Comparison of ENCODE assay signal across 33 cellular contexts in genomic region chr6:139426795-139427194, GRCh38.
"Had no signal": no experiment of that assay in that cellular context is flagged by ENCODE, and none has a peak within 500 bp of the region (broad histone marks: within the 10 kb centered on the region; RNA-seq: fewer than 3 reads in every experiment).

No MANE protein-coding gene starts in this region.

- H3K4me3 ChIP-seq: SJSA1 had no signal

- DNase-seq: activated CD4-positive, alpha-beta memory T cell treated with anti-CD3 and anti-CD28 coated beads, Interleukin-2, amount 10 ng/mL, durations not matched to agents 7 days and 5 days; activated CD4-positive, alpha-beta T cell treated with anti-CD3 and anti-CD28 coated beads for 1 hour; activated CD4-positive, alpha-beta T cell treated with anti-CD3 and anti-CD28 coated beads for 48 hours; activated CD4-positive, CD25-positive, alpha-beta regulatory T cell; activated CD8-positive, alpha-beta memory T cell treated with anti-CD3 and anti-CD28 coated beads for 24 hours; activated CD8-positive, alpha-beta memory T cell treated with anti-CD3 and anti-CD28 coated beads, Interleukin-2, amount 10 ng/mL, durations not matched to agents 7 days and 5 days; activated CD8-positive, alpha-beta memory T cell treated with anti-CD3 and anti-CD28 coated beads, Interleukin-2, amount 50 U/mL, for 48 hours; activated effector memory CD4-positive, alpha-beta T cell treated with Interleukin-2 at 50 U/mL for 16 hours; activated naive CD4-positive, alpha-beta T cell treated with anti-CD3 and anti-CD28 coated beads, Interleukin-2, amount 10 ng/mL, durations not matched to agents 7 days and 5 days; activated naive CD8-positive, alpha-beta T cell treated with anti-CD3 and anti-CD28 coated beads, Interleukin-2, amount 50 U/mL, for 24 hours; activated T-cell treated with anti-CD3 and anti-CD28 coated beads, Interleukin-2, amount 50 U/mL, for 48 hours; anterior cingulate cortex; caudate nucleus; KG1; MM.1S; MV-4-11; NCI-H1092; NCI-H146; NCI-H187; NCI-H2029 treated with DMSO at 0.1 percent for 48 hours; NCI-H226; NCI-H446 treated with DMSO at 0.1 percent for 48 hours; NCI-H524; NCI-H69; NCI-H82; RPMI8226; SHP77 treated with DMSO at 0.1 percent for 48 hours; SW 1271; T1000; WERI-Rb-1 had no signal

- ATAC-seq: activated CD8-positive, alpha-beta memory T cell treated with anti-CD3 and anti-CD28 coated beads, Interleukin-2, amount 10 ng/mL, durations not matched to agents 7 days and 5 days; activated naive CD8-positive, alpha-beta T cell treated with anti-CD3 and anti-CD28 coated beads, Interleukin-2, amount 50 U/mL, for 24 hours; Panc1 had no signal

- H3K27ac ChIP-seq: SJSA1, WERI-Rb-1 had no signal

- H3K4me1 ChIP-seq: SJSA1 had no signal

- H3K36me3 ChIP-seq: SJSA1, WERI-Rb-1 had no signal

- H3K27me3 ChIP-seq: SJSA1 had no signal

- H3K9me3 ChIP-seq: SJSA1 had no signal

- FAIRE-seq: bronchial epithelial cell had no signal
